ENCODE assay signal across 10 cellular contexts in the genomic region with DNA sequence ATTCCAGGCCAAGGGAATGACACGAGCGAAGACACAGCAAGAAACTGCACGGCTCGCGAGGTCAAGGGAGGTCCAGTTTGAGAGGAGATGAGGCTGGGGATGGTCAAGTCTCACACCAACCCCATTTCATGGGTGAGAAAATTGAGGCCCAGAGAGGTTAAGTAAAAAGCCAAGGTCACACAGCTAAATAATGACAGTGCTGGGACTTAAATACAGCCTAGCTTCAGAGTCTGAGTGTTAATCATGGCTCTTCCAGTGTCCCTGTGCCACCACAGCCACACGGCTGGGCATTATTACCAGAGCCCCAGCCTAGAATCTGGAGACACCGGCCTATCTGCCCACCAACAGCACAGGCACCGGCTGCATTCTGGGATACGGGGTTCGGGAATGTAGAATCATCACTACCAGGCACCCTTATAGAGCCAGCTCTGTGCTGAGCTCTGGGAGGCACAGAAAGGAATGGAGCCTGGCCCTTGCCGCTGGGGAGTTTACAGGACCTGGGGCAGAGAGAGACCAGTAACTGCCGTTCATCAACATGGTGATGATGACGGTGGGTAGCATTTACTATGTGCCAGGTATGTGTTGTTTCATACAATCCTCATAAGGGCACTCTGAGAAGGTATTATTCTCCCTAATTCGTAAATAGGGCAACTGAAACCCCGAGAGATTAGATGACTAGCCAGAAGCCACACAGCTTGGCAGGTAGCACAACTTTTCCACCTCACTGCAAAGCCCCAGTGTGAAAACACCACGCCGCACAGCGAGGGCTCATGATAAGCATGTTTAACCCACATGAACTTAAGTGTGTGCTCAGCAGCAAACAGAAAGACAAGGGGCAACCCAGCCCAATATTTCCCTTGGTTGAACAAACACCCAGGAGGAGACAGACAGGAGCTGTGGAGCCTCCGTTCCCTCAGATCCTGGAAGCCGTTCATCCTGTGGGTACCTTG. TPM values are rescaled to one million over a fixed set of nuclear protein-coding genes. Genes with fewer than 3 reads are reported as not detected.
DNase-seq lines count a peak whose midpoint lies in the region; ATAC-seq and TF ChIP-seq lines count a peak whose summit lies in the region.
"Had no signal": no experiment of that assay in that cellular context is flagged by ENCODE, and none has a peak within 500 bp of the region (broad histone marks: within the 10 kb centered on the region; RNA-seq: fewer than 3 reads in every experiment).

No MANE protein-coding gene starts in this region.

- H3K4me3 Mint-ChIP-seq in chondrocyte (ENCODE audit: unreplicated experiment): no peak overlapping the region

- H3K9me3 Mint-ChIP-seq in chondrocyte (ENCODE audit: low read depth): no peaks in the 10 kb centered on the region

- TF ChIP-seq CTCF in chondrocyte (IDR thresholded peaks at IDR 0.05): no peak

- ATAC-seq in stimulated activated naive CD8-positive, alpha-beta T cell treated with anti-CD3 and anti-CD28 coated beads, Interleukin-15, Interleukin-2, amounts not matched to agents 100 U/mL and 50 U/mL, for 24 hours: peak; percentile 45
- ATAC-seq in GM18502 (IDR thresholded peaks at IDR 0.05; ENCODE audit: poor library complexity, unreplicated experiment): no peak
- ATAC-seq: Panc1 had no signal

- no peak overlapping the region for H3K27ac Mint-ChIP-seq in chondrocyte (ENCODE audit: unreplicated experiment)

- H3K36me3 Mint-ChIP-seq in chondrocyte (ENCODE audit: low read depth): peaks cover 2% of the 10 kb centered on the region

- no peaks in the 10 kb centered on the region for H3K4me1 Mint-ChIP-seq in chondrocyte (ENCODE audit: low read depth)

- peaks cover 39% of the 10 kb centered on the region for H3K27me3 Mint-ChIP-seq in chondrocyte (ENCODE audit: low read depth)

- DNase-seq in NCI-H510A treated with DMSO at 0.1 percent for 48 hours (lab: John Stamatoyannopoulos, UW): peak; percentile 54
- DNase-seq in NCI-H510A (lab: John Stamatoyannopoulos, UW): no peak
- peak; percentile 84 for DNase-seq in activated CD8-positive, alpha-beta memory T cell treated with anti-CD3 and anti-CD28 coated beads for 24 hours
- DNase-seq in chondrocyte (ENCODE audit: low spot score): peak; percentile 51
- peak; percentile 75 for DNase-seq in stimulated activated naive CD8-positive, alpha-beta T cell treated with anti-CD3 and anti-CD28 coated beads, Interleukin-15, Interleukin-2, amounts not matched to agents 100 U/mL and 50 U/mL, for 24 hours
- DNase-seq in NCI-H1694 (lab: John Stamatoyannopoulos, UW): no peak
- no peak for DNase-seq in OCI-M1 (lab: John Stamatoyannopoulos, UW)

RNA-seq across cellular contexts. Expression of a gene that starts 51.9 kb away (rescaled TPM):
- total RNA-seq in chondrocyte: 0.33 TPM in 1 of 3 replicates, not detected in the others
- total RNA-seq: ascending aorta had no signal

Comparison
In these comparisons a context has a peak if more than half of its experiments do, and no peak if none do; other contexts are left out.
1. DNase-seq: peak in NCI-H510A treated with DMSO at 0.1 percent for 48 hours (single experiment), activated CD8-positive, alpha-beta memory T cell treated with anti-CD3 and anti-CD28 coated beads for 24 hours (single experiment), chondrocyte (single experiment) and stimulated activated naive CD8-positive, alpha-beta T cell treated with anti-CD3 and anti-CD28 coated beads, Interleukin-15, Interleukin-2, amounts not matched to agents 100 U/mL and 50 U/mL, for 24 hours (single experiment); none in NCI-H510A (single experiment), NCI-H1694 (single experiment) and OCI-M1 (single experiment).